Comparison of ENCODE assay signal across 2 cellular contexts in the genomic region with DNA sequence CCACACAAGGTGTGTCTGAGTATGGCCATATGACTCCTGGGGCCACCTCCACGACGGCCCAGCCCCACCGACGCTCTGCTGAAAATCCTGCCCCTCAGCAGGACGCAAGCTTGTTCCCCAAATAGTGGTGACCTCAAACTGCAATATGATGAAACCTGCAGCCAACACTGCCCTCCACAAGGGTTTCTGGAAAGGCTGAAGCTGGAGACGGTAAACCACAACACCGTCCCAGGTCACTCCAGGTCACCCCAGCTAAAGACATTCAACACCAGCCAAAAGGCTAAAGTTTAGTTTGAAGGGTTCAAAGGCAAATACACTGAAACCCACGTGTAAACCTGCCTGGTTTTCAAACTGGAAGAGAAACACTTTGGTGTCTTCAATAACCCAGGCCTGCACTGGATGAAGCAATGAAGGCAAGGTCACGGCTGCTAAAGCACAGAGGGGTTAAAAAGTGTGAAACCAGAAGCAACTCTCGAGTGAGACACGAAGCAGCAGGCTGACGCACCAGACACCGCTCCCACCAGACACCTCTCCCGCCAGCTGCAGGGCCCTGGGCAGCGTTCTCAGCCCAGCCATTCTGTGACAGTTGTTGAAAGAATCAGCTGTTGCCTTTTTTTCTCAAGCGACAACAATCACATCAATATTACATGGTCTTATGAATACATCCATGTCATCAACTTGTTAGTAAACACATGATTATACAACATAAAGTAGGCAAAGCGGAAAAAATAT.
TF ChIP-seq lines count a peak whose summit lies in the region.

No MANE protein-coding gene starts in this region.

TF ChIP-seq in IMR-90, 13 proteins besides CTCF, POLR2A, EP300 and RAD21:
- TF ChIP-seq SMC3 (IDR thresholded peaks at IDR 0.05; ENCODE audit: low read depth, low read length) = no peak
- no peak for TF ChIP-seq CHD1 (IDR thresholded peaks at IDR 0.05; ENCODE audit: low read depth, low read length)
- no peak for TF ChIP-seq BHLHE40 (IDR thresholded peaks at IDR 0.05; ENCODE audit: low read depth, low read length)
- TF ChIP-seq FOS (IDR thresholded peaks at IDR 0.05; ENCODE audit: low read depth, low read length) = no peak
- TF ChIP-seq, protein P1, sequence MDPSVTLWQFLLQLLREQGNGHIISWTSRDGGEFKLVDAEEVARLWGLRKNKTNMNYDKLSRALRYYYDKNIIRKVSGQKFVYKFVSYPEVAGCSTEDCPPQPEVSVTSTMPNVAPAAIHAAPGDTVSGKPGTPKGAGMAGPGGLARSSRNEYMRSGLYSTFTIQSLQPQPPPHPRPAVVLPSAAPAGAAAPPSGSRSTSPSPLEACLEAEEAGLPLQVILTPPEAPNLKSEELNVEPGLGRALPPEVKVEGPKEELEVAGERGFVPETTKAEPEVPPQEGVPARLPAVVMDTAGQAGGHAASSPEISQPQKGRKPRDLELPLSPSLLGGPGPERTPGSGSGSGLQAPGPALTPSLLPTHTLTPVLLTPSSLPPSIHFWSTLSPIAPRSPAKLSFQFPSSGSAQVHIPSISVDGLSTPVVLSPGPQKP (IDR thresholded peaks at IDR 0.05; ENCODE audit: borderline replicate concordance, low read depth, low read length) = no peak
- no peak for TF ChIP-seq MAZ (IDR thresholded peaks at IDR 0.05; ENCODE audit: borderline replicate concordance, low read depth, low read length)
- no peak for TF ChIP-seq MXI1 (IDR thresholded peaks at IDR 0.05; ENCODE audit: borderline replicate concordance, low read depth, low read length)
- TF ChIP-seq, protein P2, sequence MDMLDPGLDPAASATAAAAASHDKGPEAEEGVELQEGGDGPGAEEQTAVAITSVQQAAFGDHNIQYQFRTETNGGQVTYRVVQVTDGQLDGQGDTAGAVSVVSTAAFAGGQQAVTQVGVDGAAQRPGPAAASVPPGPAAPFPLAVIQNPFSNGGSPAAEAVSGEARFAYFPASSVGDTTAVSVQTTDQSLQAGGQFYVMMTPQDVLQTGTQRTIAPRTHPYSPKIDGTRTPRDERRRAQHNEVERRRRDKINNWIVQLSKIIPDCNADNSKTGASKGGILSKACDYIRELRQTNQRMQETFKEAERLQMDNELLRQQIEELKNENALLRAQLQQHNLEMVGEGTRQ (IDR thresholded peaks at IDR 0.05; ENCODE audit: low read depth, low read length) = no peak
- TF ChIP-seq RCOR1 (IDR thresholded peaks at IDR 0.05; ENCODE audit: insufficient replicate concordance, low read length) = no peak
- no peak for TF ChIP-seq RFX5 (IDR thresholded peaks at IDR 0.05; ENCODE audit: low read depth, low read length)
- no peak for TF ChIP-seq MAFK (IDR thresholded peaks at IDR 0.05; ENCODE audit: low read depth, low read length)
- TF ChIP-seq CEBPB (IDR thresholded peaks at IDR 0.05; ENCODE audit: low read depth, low read length) = no peak
- TF ChIP-seq NFE2L2 (IDR thresholded peaks at IDR 0.05; ENCODE audit: low read depth, low read length) = no peak

TF ChIP-seq in endothelial cell of umbilical vein, 7 proteins besides CTCF, POLR2A, EP300 and RAD21:
- TF ChIP-seq EZH2 (IDR thresholded peaks at IDR 0.05; ENCODE audit: borderline replicate concordance, low read depth, low read length, severe bottlenecking) (peak; percentile 30), FOS (IDR thresholded peaks at IDR 0.05; ENCODE audit: borderline replicate concordance, insufficient read depth, low read length) (no peak)
